ENCODE assay signal across 24 cellular contexts in the genomic region with DNA sequence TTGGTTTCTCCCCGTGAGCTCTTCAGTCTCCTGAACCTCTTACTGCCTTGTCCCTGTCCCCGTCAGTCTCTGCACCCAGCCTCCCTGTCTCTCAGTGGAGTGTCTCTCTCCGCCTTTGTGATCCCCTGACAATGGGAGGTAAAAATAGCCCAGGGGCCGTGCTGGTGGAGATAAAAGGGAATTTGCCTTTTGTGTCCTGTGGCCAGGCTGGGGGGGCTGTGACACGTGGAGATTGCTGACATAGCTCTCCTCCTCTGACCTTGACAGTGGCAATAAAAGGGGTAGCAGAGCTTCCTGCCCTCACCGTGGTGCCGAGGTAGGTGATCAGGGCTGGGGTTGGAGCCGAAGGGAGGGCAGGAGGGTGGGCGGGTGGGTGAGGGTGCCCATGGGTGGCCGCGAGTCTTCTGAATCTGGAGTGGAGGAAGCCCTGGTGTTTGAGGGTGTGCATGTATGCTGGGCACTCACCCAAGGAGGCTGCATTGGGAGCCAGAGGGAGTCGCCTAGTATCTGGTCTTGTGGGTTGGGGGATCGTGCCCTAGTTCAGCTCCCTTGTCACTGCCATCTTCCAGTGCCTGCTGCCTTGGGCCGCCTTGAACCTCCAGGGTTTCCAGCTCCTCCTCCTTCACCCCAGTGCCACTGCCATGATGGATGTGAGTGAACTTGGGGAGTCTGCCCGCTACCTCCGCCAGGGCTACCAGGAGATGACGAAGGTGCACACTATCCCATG. TPM values are rescaled to one million over a fixed set of nuclear protein-coding genes. Genes with fewer than 3 reads are reported as not detected.
A peak's percentile ranks its signal among the peaks of the same experiment; 100 is the strongest.
DNase-seq lines count a peak whose midpoint lies in the region; TF ChIP-seq lines count a peak whose summit lies in the region.
"Had no signal": no experiment of that assay in that cellular context is flagged by ENCODE, and none has a peak within 500 bp of the region (broad histone marks: within the 10 kb centered on the region; RNA-seq: fewer than 3 reads in every experiment).

No MANE protein-coding gene starts in this region.

- no peak overlapping the region for H2BK15ac ChIP-seq in mesendoderm (replicated peaks; ENCODE audit: low read depth)

- H3K4me1 ChIP-seq in endodermal cell (ENCODE audit: control insufficient read depth, insufficient read depth, low read length) (peaks cover 11% of the 10 kb centered on the region), mesendoderm (ENCODE audit: control insufficient read depth, low read depth, low read length) (no peaks in the 10 kb centered on the region), stomach (no peaks in the 10 kb centered on the region)

- H3K4me3 Mint-ChIP-seq in endodermal cell = no peak overlapping the region
- H3K4me3 Mint-ChIP-seq: activated CD4-positive, alpha-beta memory T cell treated with anti-CD3 and anti-CD28 coated beads, Interleukin-2, amount 10 ng/mL, durations not matched to agents 7 days and 5 days; activated naive CD8-positive, alpha-beta T cell treated with anti-CD3 and anti-CD28 coated beads, Interleukin-2, amount 10 ng/mL, durations not matched to agents 7 days and 5 days; CD4-positive, alpha-beta T cell; GM23338; mesothelial cell of epicardium; nephron progenitor cell had no signal

- no peaks in the 10 kb centered on the region for H3K27me3 ChIP-seq in endodermal cell (ENCODE audit: control insufficient read depth, insufficient read depth, low read length, poor library complexity, severe bottlenecking)
- no peaks in the 10 kb centered on the region for H3K27me3 ChIP-seq in mesendoderm (ENCODE audit: insufficient read depth, low read length, poor library complexity)
- peaks cover 0 to 26% (median 0%) of the 10 kb centered on the region in 3 donors for H3K27me3 ChIP-seq in stomach
- H3K27me3 ChIP-seq: SJCRH30 had no signal

- WGBS in endodermal cell (ENCODE audit: insufficient coverage in 1 of 2, insufficient read length in 1 of 2), 2 experiments = 34 to 72% methylated on average over 4 to 17 of the region's 17 CpGs
- no CpG with 5 or more reads among the region's 17 CpGs for WGBS in mesendoderm (ENCODE audit: extremely low coverage, insufficient coverage, low lambda C conversion rate)
- 53 to 63% (median 56%) methylated on average over 11 to 17 of the region's 17 CpGs for WGBS in stomach, 5 donors

- H4K5ac ChIP-seq in mesendoderm (ENCODE audit: low read length) = no peak overlapping the region

- TF ChIP-seq CTCF in endodermal cell (conservative IDR thresholded peaks at IDR 0.05) (no peak), stomach (IDR thresholded peaks at IDR 0.05) (no peak)

- H3K18ac ChIP-seq in mesendoderm (ENCODE audit: low read length) = no peak overlapping the region

- H3K79me1 ChIP-seq in mesendoderm (ENCODE audit: low read length) = no peaks in the 10 kb centered on the region

- no peaks in the 10 kb centered on the region for H3K9me3 Mint-ChIP-seq in endodermal cell
- H3K9me3 Mint-ChIP-seq: activated CD4-positive, alpha-beta memory T cell treated with anti-CD3 and anti-CD28 coated beads, Interleukin-2, amount 10 ng/mL, durations not matched to agents 7 days and 5 days; activated naive CD8-positive, alpha-beta T cell treated with anti-CD3 and anti-CD28 coated beads, Interleukin-2, amount 10 ng/mL, durations not matched to agents 7 days and 5 days; CD4-positive, alpha-beta T cell; GM23338; mesothelial cell of epicardium; nephron progenitor cell had no signal

- intact Hi-C loops in stomach (cut with DNase I; ENCODE audit: low total_unique reads) = no loop called here

- DNase-seq in NCI-H82 (lab: John Stamatoyannopoulos, UW) (peak; percentile 21), NCI-H82 treated with DMSO at 0.1 percent for 48 hours (lab: John Stamatoyannopoulos, UW; ENCODE audit: unreplicated experiment) (no peak), endodermal cell (peak; percentile 69), mesendoderm (peak; percentile 74), substantia nigra (lab: John Stamatoyannopoulos, UW) (no peak), GF-D8 (lab: John Stamatoyannopoulos, UW) (no peak), dedifferentiated amniotic fluid mesenchymal stem cell (ENCODE audit: extremely low spot score) (no peak), stomach (no peak)
- DNase-seq: activated CD4-positive, alpha-beta memory T cell treated with anti-CD3 and anti-CD28 coated beads, Interleukin-2, amount 10 ng/mL, durations not matched to agents 7 days and 5 days; activated CD4-positive, CD25-positive, alpha-beta regulatory T cell treated with anti-CD3 and anti-CD28 coated beads, Interleukin-2, amount 50 U/mL, for 72 hours; activated effector memory CD4-positive, alpha-beta T cell treated with Interleukin-2 at 50 U/mL for 16 hours; activated naive CD8-positive, alpha-beta T cell treated with anti-CD3 and anti-CD28 coated beads, Interleukin-2, amount 10 ng/mL, durations not matched to agents 7 days and 5 days; CD4-positive, alpha-beta T cell; Kasumi-1; NCI-H187; NCI-H748 treated with DMSO at 0.1 percent for 48 hours; nephron progenitor cell; PC-3; SJCRH30; T-helper 1 cell had no signal

- H2BK120ac ChIP-seq in mesendoderm (ENCODE audit: low read depth, low read length) = no peak overlapping the region

- no peaks in the 10 kb centered on the region for H3K9me3 ChIP-seq in endodermal cell (ENCODE audit: control insufficient read depth, low read length)
- no peaks in the 10 kb centered on the region for H3K9me3 ChIP-seq in stomach
- H3K9me3 ChIP-seq: SJCRH30 had no signal

- H3K36me3 ChIP-seq in endodermal cell (ENCODE audit: control insufficient read depth, insufficient read depth, low read length) (no peaks in the 10 kb centered on the region), mesendoderm (ENCODE audit: control insufficient read depth, insufficient read depth, low read length) (no peaks in the 10 kb centered on the region), stomach (no peaks in the 10 kb centered on the region)
- H3K36me3 ChIP-seq: SJCRH30 had no signal

- H3K27me3 Mint-ChIP-seq in endodermal cell (ENCODE audit: insufficient read depth) = peaks cover 37% of the 10 kb centered on the region

- H3K79me2 ChIP-seq in mesendoderm (ENCODE audit: control insufficient read depth, insufficient read depth, low read length) = no peaks in the 10 kb centered on the region

- peaks cover 25% of the 10 kb centered on the region for H3K4me1 Mint-ChIP-seq in endodermal cell
- H3K4me1 Mint-ChIP-seq: activated CD4-positive, alpha-beta memory T cell treated with anti-CD3 and anti-CD28 coated beads, Interleukin-2, amount 10 ng/mL, durations not matched to agents 7 days and 5 days; activated naive CD8-positive, alpha-beta T cell treated with anti-CD3 and anti-CD28 coated beads, Interleukin-2, amount 10 ng/mL, durations not matched to agents 7 days and 5 days had no signal

- no peak overlapping the region for H4K8ac ChIP-seq in mesendoderm (ENCODE audit: low read depth, low read length)

- no peak overlapping the region for H3K23ac ChIP-seq in mesendoderm (ENCODE audit: low read length)

- no peak overlapping the region for H2BK5ac ChIP-seq in mesendoderm (ENCODE audit: low read length)

- TF ChIP-seq EP300 in stomach (IDR thresholded peaks at IDR 0.05) = no peak

- H3K36me3 Mint-ChIP-seq in endodermal cell (ENCODE audit: low read depth) = no peaks in the 10 kb centered on the region
- H3K36me3 Mint-ChIP-seq: activated naive CD8-positive, alpha-beta T cell treated with anti-CD3 and anti-CD28 coated beads, Interleukin-2, amount 10 ng/mL, durations not matched to agents 7 days and 5 days; mesothelial cell of epicardium had no signal

- H3K4ac ChIP-seq in mesendoderm (ENCODE audit: low read depth, low read length) = no peak overlapping the region

- H3K27ac Mint-ChIP-seq in endodermal cell = no peak overlapping the region
- H3K27ac Mint-ChIP-seq: activated CD4-positive, alpha-beta memory T cell treated with anti-CD3 and anti-CD28 coated beads, Interleukin-2, amount 10 ng/mL, durations not matched to agents 7 days and 5 days; activated naive CD8-positive, alpha-beta T cell treated with anti-CD3 and anti-CD28 coated beads, Interleukin-2, amount 10 ng/mL, durations not matched to agents 7 days and 5 days; CD4-positive, alpha-beta T cell; GM23338; mesothelial cell of epicardium; nephron progenitor cell had no signal

- no peak overlapping the region for H3K27ac ChIP-seq in endodermal cell (ENCODE audit: low read depth, low read length)
- no peak overlapping the region for H3K27ac ChIP-seq in mesendoderm (ENCODE audit: low read depth, low read length)
- peak overlapping the region; percentile 41 for H3K27ac ChIP-seq in substantia nigra (ENCODE audit: low read depth, low read length, poor library complexity, severe bottlenecking)
- H3K27ac ChIP-seq in stomach = no peak overlapping the region
- H3K27ac ChIP-seq: 22Rv1, epithelial cell of prostate, SJCRH30 had no signal

- H3K4me2 ChIP-seq in mesendoderm (ENCODE audit: low read length) = no peak overlapping the region
- H3K4me2 ChIP-seq: GM23338 had no signal

- no peak for TF ChIP-seq POLR2A in stomach (IDR thresholded peaks at IDR 0.05)

- H3K9ac ChIP-seq in endodermal cell (ENCODE audit: extremely low read depth, low read length, poor library complexity, severe bottlenecking) (no peak overlapping the region), mesendoderm (ENCODE audit: low read length) (no peak overlapping the region)

- H3K56ac ChIP-seq in mesendoderm (ENCODE audit: low read length) = peak overlapping the region; percentile 44

- H3K4me3 ChIP-seq in endodermal cell (ENCODE audit: low read length) = no peak overlapping the region
- no peak overlapping the region for H3K4me3 ChIP-seq in mesendoderm (ENCODE audit: low read length)
- no peak overlapping the region for H3K4me3 ChIP-seq in stomach
- H3K4me3 ChIP-seq: GM23338, SJCRH30 had no signal

- H2AK5ac ChIP-seq in mesendoderm (ENCODE audit: low read length) = no peak overlapping the region

RNA-seq across cellular contexts. Expression of gene MYH7B, which starts 21.9 kb away (rescaled TPM):
- total RNA-seq in endodermal cell (under 1 TPM; 0.37 to 0.49 TPM), stomach (1 to 10 TPM in 1 of 5 donors, under 1 TPM in 2, not detected in 2; 0.45 to 1.5 (median 0.58) TPM)
- polyA plus RNA-seq in endodermal cell (2013, experiment 1 of 2) = 0.78 TPM
- polyA plus RNA-seq in endodermal cell (2013, experiment 2 of 2) = 0.62 TPM
- polyA plus RNA-seq in mesendoderm (2013, experiment 1 of 2) = 0.10 TPM
- 0.17 TPM for polyA plus RNA-seq in mesendoderm (2013, experiment 2 of 2)
- under 1 TPM; 0.15 to 0.68 (median 0.60) TPM for polyA plus RNA-seq in stomach

RNA-seq across cellular contexts. Expression of gene GSS, which starts 21.9 kb away (rescaled TPM):
- total RNA-seq in endodermal cell (10 to 100 TPM; 60.8 to 71.3 TPM), stomach (100 to 1,000 TPM in 1 of 5 donors, 10 to 100 TPM in 4; 18.1 to 199 (median 54.6) TPM)
- polyA plus RNA-seq in endodermal cell (2013, experiment 1 of 2) = 43.8 TPM
- 41.5 TPM for polyA plus RNA-seq in endodermal cell (2013, experiment 2 of 2)
- 24.1 TPM for polyA plus RNA-seq in mesendoderm (2013, experiment 1 of 2)
- 24.0 TPM for polyA plus RNA-seq in mesendoderm (2013, experiment 2 of 2)
- polyA plus RNA-seq in stomach = 10 to 100 TPM; 41.5 to 45.8 (median 41.6) TPM

Comparison
In these comparisons a context has a peak if more than half of its experiments do, and no peak if none do; other contexts are left out.
1. DNase-seq: peak in NCI-H82 (single experiment), endodermal cell (single experiment) and mesendoderm (single experiment); none in NCI-H82 treated with DMSO at 0.1 percent for 48 hours (single experiment), substantia nigra (0 of 49), GF-D8 (single experiment), dedifferentiated amniotic fluid mesenchymal stem cell (single experiment) and stomach (single experiment).